Comparison of ENCODE assay signal across 8 cellular contexts in genomic region chr7:139916717-139917395, GRCh38.
DNase-seq lines count a peak whose midpoint lies in the region; ATAC-seq and TF ChIP-seq lines count a peak whose summit lies in the region.

No MANE protein-coding gene starts in this region.

- CTCF ChIA-PET in mammary epithelial cell (lab: Charles Lee; ENCODE audit: low non-redundant PET): no interaction called here

- H3K4me3 ChIP-seq in GM06990 (replicated peaks; ENCODE audit: low read depth, low read length): peak overlapping the region; percentile 40
- H3K4me3 ChIP-seq in mammary epithelial cell (replicated peaks in 1 of 3; ENCODE audit: insufficient read depth in 1 of 3, low read depth in 2 of 3, low read length in 3 of 3): no peak overlapping the region

- H3K27me3 ChIP-seq in GM06990 (replicated peaks; ENCODE audit: control insufficient read depth, insufficient read depth, low read length) (no peaks in the 10 kb centered on the region), mammary epithelial cell (ENCODE audit: insufficient read depth, low read length) (no peaks in the 10 kb centered on the region)

- DNase-seq in GM06990 (ENCODE audit: extremely low read depth, insufficient read length): peak; percentile 69
- no peak for DNase-seq in mammary epithelial cell
- DNase-seq in retina: no peak
- DNase-seq in effector CD8-positive, alpha-beta T cell (lab: John Stamatoyannopoulos, UW): no peak
- no peak for DNase-seq in D341Med (ENCODE audit: low spot score)
- no peak for DNase-seq in activated effector memory CD4-positive, alpha-beta T cell treated with anti-CD3 and anti-CD28 coated beads, Interleukin-2, amount 50 U/mL, for 16 hours

- in situ Hi-C loops in mammary epithelial cell (cut with MboI; ENCODE audit: low sequenced_read_pairs in 2 of 2): no loop called here

- peaks cover 29% of the 10 kb centered on the region for H3K4me1 ChIP-seq in mammary epithelial cell (ENCODE audit: insufficient read depth, low read length)

- WGBS in mammary epithelial cell (ENCODE audit: low coverage, missing lambda C conversion rate): 37% methylated on average over 9 of the region's 10 CpGs

- H3K27ac ChIP-seq in mammary epithelial cell (ENCODE audit: insufficient read depth, low read depth, low read length): peak overlapping the region; percentile 1

- TF ChIP-seq CTCF in GM06990 (IDR thresholded peaks at IDR 0.05; ENCODE audit: insufficient read depth, low read length, poor library complexity, severe bottlenecking) (no peak), mammary epithelial cell (conservative IDR thresholded peaks at IDR 0.05 in 1 of 2, IDR thresholded peaks at IDR 0.05 in 1 of 2; ENCODE audit: extremely low read depth in 1 of 2, insufficient read depth in 1 of 2, low read depth in 1 of 2, low read length in 2 of 2) (no peak)

- no peak overlapping the region for H3K9ac ChIP-seq in mammary epithelial cell (ENCODE audit: insufficient read depth, low read length)

- no peaks in the 10 kb centered on the region for H3K9me3 ChIP-seq in mammary epithelial cell (replicated peaks; ENCODE audit: insufficient read depth, low read length)

- H3K36me3 ChIP-seq in GM06990 (ENCODE audit: control insufficient read depth, insufficient read depth, low read length) (no peaks in the 10 kb centered on the region; the same call in 1 of the 2 replicates), mammary epithelial cell (ENCODE audit: insufficient read depth, low read length) (no peaks in the 10 kb centered on the region)

- BruUV-seq in mammary epithelial cell (replicated peaks; lab: Mats Ljungman, UMichigan): no TSS peak

- H2AFZ ChIP-seq in mammary epithelial cell (ENCODE audit: low read depth, low read length): peak overlapping the region; percentile 10

- dilution Hi-C loops in mammary epithelial cell (cut with HindIII; ENCODE audit: low sequenced_read_pairs): no loop called here

- ATAC-seq in GM19438 (IDR thresholded peaks at IDR 0.05; ENCODE audit: low read depth, unreplicated experiment) (peak; percentile 84), HG03342 (IDR thresholded peaks at IDR 0.05; ENCODE audit: unreplicated experiment) (peak; percentile 69)

- peak overlapping the region; percentile 24 for H3K4me2 ChIP-seq in mammary epithelial cell (ENCODE audit: insufficient read depth, low read depth, low read length)

- H3K79me2 ChIP-seq in mammary epithelial cell (ENCODE audit: insufficient read depth, low read length): no peaks in the 10 kb centered on the region

- H4K20me1 ChIP-seq in mammary epithelial cell (ENCODE audit: insufficient read depth, low read length): no peaks in the 10 kb centered on the region

- intact Hi-C loops in mammary epithelial cell (cut with micrococcal nuclease): loop anchor here (2.0 kb wide), 1 partner anchor 142 kb away; no protein-coding TSS in a partner anchor
